17 cellular contexts compared by ENCODE assay signal in the genomic region with DNA sequence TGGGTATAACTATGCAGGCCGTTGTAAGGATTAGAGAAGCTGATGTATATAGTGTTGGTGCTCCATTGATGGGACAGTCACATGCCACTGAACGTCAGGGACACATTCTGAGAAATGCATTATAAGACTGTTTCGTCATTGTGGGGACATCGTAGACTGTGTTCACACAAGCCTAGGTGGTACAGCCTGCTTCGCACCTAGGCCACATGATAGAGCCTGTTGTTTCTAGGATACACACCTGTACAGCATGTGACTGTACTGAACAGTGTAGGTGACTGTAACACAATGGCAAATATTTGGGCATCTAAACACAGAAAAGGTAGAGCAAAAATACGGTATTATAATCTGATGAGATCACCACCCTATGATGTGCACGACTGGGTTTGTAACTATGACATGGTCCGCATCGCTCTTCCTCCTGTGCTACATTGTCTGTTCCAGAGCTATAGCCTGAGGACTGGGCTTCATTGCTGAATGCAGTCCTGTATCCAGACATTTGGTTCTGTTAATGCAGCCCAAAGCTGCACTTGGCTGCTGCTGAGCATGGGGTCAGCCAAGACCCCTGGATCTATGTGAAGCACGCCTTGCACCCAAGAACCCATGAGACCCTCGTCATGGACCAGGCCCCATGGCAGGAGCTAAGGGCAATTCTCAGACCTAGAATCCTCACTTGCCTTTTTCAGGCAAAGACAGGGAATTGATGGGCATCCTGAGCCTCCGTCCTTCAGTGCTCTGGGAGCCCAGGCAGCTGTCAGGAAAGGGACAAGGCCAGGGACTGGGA.
"Had no signal": no experiment of that assay in that cellular context is flagged by ENCODE, and none has a peak within 500 bp of the region (broad histone marks: within the 10 kb centered on the region; RNA-seq: fewer than 3 reads in every experiment).

No MANE protein-coding gene starts in this region.

- DNase-seq: upper lobe of right lung had no signal

- H3K27ac ChIP-seq: pancreas, right lobe of liver, thoracic aorta, upper lobe of right lung, WERI-Rb-1 had no signal

- H3K9me3 ChIP-seq: adrenal gland, mucosa of descending colon, pancreas, right lobe of liver, thoracic aorta, upper lobe of right lung had no signal

- FAIRE-seq: pancreas, small intestine had no signal

- H3K27me3 ChIP-seq: adrenal gland, pancreas, right lobe of liver had no signal

- H3K9me3 Mint-ChIP-seq: activated CD4-positive, alpha-beta memory T cell treated with anti-CD3 and anti-CD28 coated beads for 36 hours; activated naive CD4-positive, alpha-beta T cell treated with anti-CD3 and anti-CD28 coated beads, Interleukin-2, amount 50 U/mL, for 24 hours; activated T-cell treated with anti-CD3 and anti-CD28 coated beads, Interleukin-2, amount 50 U/mL, for 4 hours; memory B cell; neural crest cell; stimulated activated effector memory CD8-positive, alpha-beta T cell treated with anti-CD3 and anti-CD28 coated beads, Interleukin-12 subunit alpha, Interleukin-12 subunit beta, amount 100 ng/mL, for 72 hours had no signal

- H3K36me3 ChIP-seq: adrenal gland, pancreas, right lobe of liver, thoracic aorta, upper lobe of right lung, WERI-Rb-1 had no signal

- H3K4me1 Mint-ChIP-seq: activated CD4-positive, alpha-beta T cell treated with anti-CD3 and anti-CD28 coated beads for 36 hours; activated naive CD4-positive, alpha-beta T cell treated with anti-CD3 and anti-CD28 coated beads, Interleukin-2, amount 50 U/mL, for 24 hours; memory B cell; naive B cell had no signal

- H3K36me3 Mint-ChIP-seq: activated CD4-positive, alpha-beta memory T cell treated with anti-CD3 and anti-CD28 coated beads for 36 hours; activated naive CD4-positive, alpha-beta T cell treated with anti-CD3 and anti-CD28 coated beads, Interleukin-2, amount 50 U/mL, for 24 hours; memory B cell; naive B cell; stimulated activated effector memory CD8-positive, alpha-beta T cell treated with anti-CD3 and anti-CD28 coated beads, Interleukin-12 subunit alpha, Interleukin-12 subunit beta, amount 100 ng/mL, for 72 hours had no signal

- H3K4me3 ChIP-seq: adrenal gland, mucosa of descending colon, pancreas, right lobe of liver, thoracic aorta, upper lobe of right lung had no signal

- H3K4me1 ChIP-seq: pancreas, upper lobe of right lung had no signal

- H3K27ac Mint-ChIP-seq: activated CD4-positive, alpha-beta memory T cell treated with anti-CD3 and anti-CD28 coated beads for 36 hours; activated CD4-positive, alpha-beta T cell treated with anti-CD3 and anti-CD28 coated beads for 36 hours; memory B cell; naive B cell; stimulated activated effector memory CD8-positive, alpha-beta T cell treated with anti-CD3 and anti-CD28 coated beads, Interleukin-12 subunit alpha, Interleukin-12 subunit beta, amount 100 ng/mL, for 72 hours; T-helper 17 cell had no signal

- H3K4me3 Mint-ChIP-seq: activated CD4-positive, alpha-beta memory T cell treated with anti-CD3 and anti-CD28 coated beads for 36 hours; activated CD4-positive, alpha-beta T cell treated with anti-CD3 and anti-CD28 coated beads for 36 hours; activated naive CD4-positive, alpha-beta T cell treated with anti-CD3 and anti-CD28 coated beads, Interleukin-2, amount 50 U/mL, for 24 hours; activated T-cell treated with anti-CD3 and anti-CD28 coated beads, Interleukin-2, amount 50 U/mL, for 4 hours; memory B cell; naive B cell; neural crest cell; stimulated activated effector memory CD8-positive, alpha-beta T cell treated with anti-CD3 and anti-CD28 coated beads, Interleukin-12 subunit alpha, Interleukin-12 subunit beta, amount 100 ng/mL, for 72 hours; T-helper 17 cell had no signal
